In genomic region chr3:183128695-183129094, GRCh38 we compare ENCODE assay signal across 2 cellular contexts. TPM values are rescaled to one million over a fixed set of nuclear protein-coding genes. Genes with fewer than 3 reads are reported as not detected.
"Had no signal": no experiment of that assay in that cellular context is flagged by ENCODE, and none has a peak within 500 bp of the region (broad histone marks: within the 10 kb centered on the region; RNA-seq: fewer than 3 reads in every experiment).

No MANE protein-coding gene starts in this region.

RNA-seq across cellular contexts. Expression of gene LAMP3, which starts 33.8 kb away (rescaled TPM):
- total RNA-seq: Right ventricle myocardium superior, SJSA1 had no signal
